Comparison of ENCODE assay signal across 30 cellular contexts in the genomic region with DNA sequence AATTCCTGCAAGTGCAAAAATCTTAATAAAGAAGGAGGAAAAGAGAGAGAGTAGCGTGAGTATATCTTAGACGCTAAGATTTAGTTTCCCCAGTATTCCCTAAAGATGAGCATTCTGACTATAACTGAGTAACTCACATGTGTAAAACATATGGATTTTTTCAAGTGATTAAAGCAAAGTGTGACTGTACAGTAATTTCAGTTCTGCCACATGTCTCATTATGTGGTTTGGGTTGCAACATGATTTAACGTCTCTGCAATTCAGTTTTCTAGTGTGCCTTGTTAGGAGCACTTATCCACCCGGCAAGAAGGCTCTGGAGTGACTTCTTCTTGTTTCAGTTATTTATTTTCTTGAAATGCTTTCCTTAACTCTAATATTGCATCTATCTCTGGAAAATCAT.
DNase-seq lines count a peak whose midpoint lies in the region; ATAC-seq and TF ChIP-seq lines count a peak whose summit lies in the region.
"Had no signal": no experiment of that assay in that cellular context is flagged by ENCODE, and none has a peak within 500 bp of the region (broad histone marks: within the 10 kb centered on the region; RNA-seq: fewer than 3 reads in every experiment).

No MANE protein-coding gene starts in this region.

- H2AFZ ChIP-seq in fibroblast of lung (ENCODE audit: low read length): no peak overlapping the region
- H2AFZ ChIP-seq in PC-3 (ENCODE audit: low read length): no peak overlapping the region
- H2AFZ ChIP-seq: parathyroid adenoma had no signal

- H3K4me3 ChIP-seq in fibroblast of lung (replicated peaks in 1 of 4; ENCODE audit: control extremely low read depth in 1 of 4, insufficient read depth in 1 of 4, low read depth in 3 of 4, low read length in 4 of 4) (no peak overlapping the region), PC-3 (ENCODE audit: low read length) (no peak overlapping the region)
- H3K4me3 ChIP-seq: ascending aorta, esophagus muscularis mucosa, lung, suprapubic skin, vagina had no signal

- peaks cover 2% of the 10 kb centered on the region for H3K4me1 ChIP-seq in fibroblast of lung (ENCODE audit: control insufficient read depth, extremely low read depth, insufficient read depth, low read length)
- no peaks in the 10 kb centered on the region for H3K4me1 ChIP-seq in PC-3 (ENCODE audit: insufficient read depth, low read length)
- H3K4me1 ChIP-seq: ascending aorta, Caco-2, esophagus muscularis mucosa, parathyroid adenoma, suprapubic skin, vagina had no signal

- H4K20me1 ChIP-seq in fibroblast of lung (ENCODE audit: control insufficient read depth, extremely low read depth, insufficient read depth, low read length) (no peaks in the 10 kb centered on the region), PC-3 (ENCODE audit: low read length) (no peaks in the 10 kb centered on the region)

- H3K9me2 ChIP-seq in PC-3 (replicated peaks; ENCODE audit: low read length): no peaks in the 10 kb centered on the region

- no peaks in the 10 kb centered on the region for H3K9me3 ChIP-seq in fibroblast of lung (ENCODE audit: control insufficient read depth, insufficient read depth, low read depth, low read length)
- no peaks in the 10 kb centered on the region for H3K9me3 ChIP-seq in PC-3 (ENCODE audit: low read length)
- H3K9me3 ChIP-seq: ascending aorta, Caco-2, esophagus muscularis mucosa, suprapubic skin, vagina had no signal

- H3K36me3 ChIP-seq in fibroblast of lung (ENCODE audit: control insufficient read depth, insufficient read depth, low read length): no peaks in the 10 kb centered on the region
- no peaks in the 10 kb centered on the region for H3K36me3 ChIP-seq in PC-3 (ENCODE audit: low read depth, low read length)
- H3K36me3 ChIP-seq: ascending aorta, esophagus muscularis mucosa, suprapubic skin, vagina had no signal

- no peak overlapping the region for H3K4me2 ChIP-seq in fibroblast of lung (ENCODE audit: extremely low read depth, insufficient read depth, low read length)
- H3K4me2 ChIP-seq in PC-3 (ENCODE audit: low read length): no peak overlapping the region

- H3K27ac ChIP-seq in fibroblast of lung (ENCODE audit: insufficient read depth, low read length) (no peak overlapping the region), PC-3 (ENCODE audit: low read length) (no peak overlapping the region)
- H3K27ac ChIP-seq: ascending aorta, esophagus muscularis mucosa, parathyroid adenoma, suprapubic skin, vagina had no signal

- H3K79me2 ChIP-seq in fibroblast of lung (ENCODE audit: control insufficient read depth, insufficient read depth, low read length): no peaks in the 10 kb centered on the region
- no peaks in the 10 kb centered on the region for H3K79me2 ChIP-seq in PC-3 (ENCODE audit: low read length)
- H3K79me2 ChIP-seq: parathyroid adenoma had no signal

- no TSS peak for BruUV-seq in PC-3 (replicated peaks; lab: Mats Ljungman, UMichigan)

- CTCF ChIA-PET in PC-3 (lab: Charles Lee): no interaction called here

- DNase-seq in Daoy (ENCODE audit: low read depth) (peak; percentile 17), Kasumi-1 (lab: John Stamatoyannopoulos, UW) (peak; percentile 30 to 45), OCI-M1 (lab: John Stamatoyannopoulos, UW) (peak; percentile 43), fibroblast of lung (ENCODE audit: low read depth in 2 of 2) (peak; percentile 35 to 43), NCI-H524 (lab: John Stamatoyannopoulos, UW) (no peak), AG08396 (ENCODE audit: low spot score) (no peak), PC-3 (no peak), T-helper 2 cell (no peak)
- DNase-seq: C1 segment of cervical spinal cord; Caco-2; caudate nucleus; DND-41; glutamatergic neuron; NCI-H1105 treated with DMSO at 0.1 percent for 48 hours; NCI-H2029; NCI-H226; NCI-H774; right cardiac atrium; stimulated activated CD4-positive, alpha-beta T cell treated with anti-CD3 and anti-CD28 coated beads, Interleukin-12 subunit alpha, Interleukin-12 subunit beta, amount 100 ng/mL, for 4 hours; stimulated activated CD4-positive, alpha-beta T cell treated with anti-CD3 and anti-CD28 coated beads, Interleukin-4, amount 100 ng/mL, for 24 hours; stimulated activated naive B cell treated with anti-CD40 and anti-IgM and Interleukin-4, amounts not matched to agents 10 μg/mL and 1 μg/mL and 100 μg/mL, for 72 hours had no signal

- H3K9ac ChIP-seq in fibroblast of lung (ENCODE audit: insufficient read depth, low read length) (no peak overlapping the region), PC-3 (ENCODE audit: low read length) (no peak overlapping the region)
- H3K9ac ChIP-seq: parathyroid adenoma had no signal

- H3K27me3 ChIP-seq in fibroblast of lung (ENCODE audit: control insufficient read depth, insufficient read depth, low read length) (no peaks in the 10 kb centered on the region), PC-3 (ENCODE audit: low read length) (no peaks in the 10 kb centered on the region; the same call in 1 of the 2 replicates)
- H3K27me3 ChIP-seq: ascending aorta, esophagus muscularis mucosa, suprapubic skin, vagina had no signal

- no peaks in the 10 kb centered on the region for H3F3A ChIP-seq in PC-3 (ENCODE audit: low read length, unreplicated experiment)

- intact Hi-C loops in PC-3 (cut with micrococcal nuclease): no loop called here

- TF ChIP-seq CTCF in fibroblast of lung (conservative IDR thresholded peaks at IDR 0.05 in 1 of 2, IDR thresholded peaks at IDR 0.05 in 1 of 2; ENCODE audit: low read depth in 1 of 2, low read length in 2 of 2): no peak
- TF ChIP-seq CTCF in PC-3 (conservative IDR thresholded peaks at IDR 0.05; ENCODE audit: low read depth, low read length): no peak

- ATAC-seq in PC-3: no peak
- ATAC-seq: activated naive CD4-positive, alpha-beta T cell treated with anti-CD3 and anti-CD28 coated beads, Interleukin-2, amount 50 U/mL, for 72 hours; HepG2; Panc1; right cardiac atrium; stimulated activated naive B cell treated with anti-CD40 and anti-IgM and Interleukin-4, amounts not matched to agents 10 μg/mL and 1 μg/mL and 100 μg/mL, for 72 hours had no signal

- POLR2A ChIA-PET in PC-3 (lab: Charles Lee; ENCODE audit: unreplicated experiment): no interaction called here

Comparison
In these comparisons a context has a peak if more than half of its experiments do, and no peak if none do; other contexts are left out.
1. DNase-seq: peak in Daoy (single experiment), Kasumi-1 (2 of 2), OCI-M1 (single experiment) and fibroblast of lung (2 of 2); none in NCI-H524 (0 of 2), AG08396 (single experiment), PC-3 (single experiment) and T-helper 2 cell (0 of 5).